In the genomic region with DNA sequence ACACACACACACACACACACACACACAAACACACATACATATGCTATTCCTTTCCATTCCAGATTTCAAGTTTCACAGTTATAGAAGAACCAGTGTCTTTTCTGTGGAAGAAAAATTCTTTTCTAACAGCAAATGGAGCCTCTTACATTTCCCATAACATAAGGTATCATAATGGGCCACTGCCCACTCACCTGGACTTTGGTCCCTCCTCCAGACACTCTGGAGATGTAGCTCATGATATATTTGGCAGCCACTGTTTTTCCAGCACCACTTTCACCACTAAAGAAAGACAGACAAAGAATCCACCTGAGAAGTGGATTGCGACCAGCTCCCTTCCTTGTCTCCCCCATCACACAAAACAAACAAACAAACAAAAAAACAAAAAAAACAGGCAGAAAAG, we compare ENCODE assay signal across 27 cellular contexts. TPM values are rescaled to one million over a fixed set of nuclear protein-coding genes. Genes with fewer than 3 reads are reported as not detected.
A peak's percentile ranks its signal among the peaks of the same experiment; 100 is the strongest.
DNase-seq lines count a peak whose midpoint lies in the region; ATAC-seq, FAIRE-seq and TF ChIP-seq lines count a peak whose summit lies in the region.
"Had no signal": no experiment of that assay in that cellular context is flagged by ENCODE, and none has a peak within 500 bp of the region (broad histone marks: within the 10 kb centered on the region; RNA-seq: fewer than 3 reads in every experiment).

No MANE protein-coding gene starts in this region.

- H2AFZ ChIP-seq in endothelial cell of umbilical vein (ENCODE audit: low read depth, low read length), result no peak overlapping the region

- no peak for DNase-seq in activated CD8-positive, alpha-beta T cell treated with anti-CD3 and anti-CD28 coated beads, Interleukin-2, amount 10 ng/mL, durations not matched to agents 7 days and 5 days
- DNase-seq in activated CD8-positive, alpha-beta T cell treated with anti-CD3 and anti-CD28 coated beads for 36 hours, result no peak
- peak; percentile 81 for DNase-seq in NCI-H69 (lab: John Stamatoyannopoulos, UW)
- no peak for DNase-seq in endothelial cell of umbilical vein (ENCODE audit: low read depth, low spot score)
- no peak for DNase-seq in HK-2 (ENCODE audit: unreplicated experiment)
- no peak for DNase-seq in activated T-helper 2 cell treated with anti-CD3 and anti-CD28 coated beads, Interferon-gamma antibody, Interleukin-2, Interleukin-4, amounts not matched to agents 10 μg/mL and 5 μg/mL and 100 μg/mL, durations not matched to agents 14 hours and 24 hours and 36 hours (ENCODE audit: low spot score)
- DNase-seq in substantia nigra (lab: John Stamatoyannopoulos, UW), result no peak
- DNase-seq: activated naive CD4-positive, alpha-beta T cell treated with anti-CD3 and anti-CD28 coated beads, Interleukin-2, amount 50 U/mL, for 16 hours; activated T-cell treated with anti-CD3 and anti-CD28 coated beads, Interleukin-2, amount 50 U/mL, for 72 hours; aorta; COR-L47; effector CD4-positive, alpha-beta T cell; NCI-H1436 treated with DMSO at 0.1 percent for 48 hours; NCI-H2171; NCI-H524 treated with DMSO at 0.1 percent for 48 hours; stimulated activated naive CD4-positive, alpha-beta T cell; T-helper 9 cell had no signal

- H3K36me3 ChIP-seq in endothelial cell of umbilical vein (ENCODE audit: control insufficient read depth in 2 of 2, extremely low read depth in 1 of 2, insufficient read depth in 2 of 2, low read length in 2 of 2), result peaks cover 0 to under 1% of the 10 kb centered on the region in 2 experiments

- CTCF ChIA-PET in activated CD8-positive, alpha-beta T cell treated with anti-CD3 and anti-CD28 coated beads, Interleukin-2, amount 10 ng/mL, durations not matched to agents 7 days and 5 days (lab: Charles Lee), result interaction anchor here (1.1 kb wide), 1 partner anchor 9 kb away, joined by 3 read pairs; no protein-coding TSS in a partner anchor
- CTCF ChIA-PET in activated CD8-positive, alpha-beta T cell treated with anti-CD3 and anti-CD28 coated beads for 36 hours (lab: Charles Lee), result no interaction called here
- CTCF ChIA-PET in endothelial cell of umbilical vein (lab: Charles Lee), result no interaction called here

- peaks cover 13% of the 10 kb centered on the region for H3K79me2 ChIP-seq in endothelial cell of umbilical vein (ENCODE audit: control insufficient read depth, insufficient read depth, low read length)

- H3K4me3 Mint-ChIP-seq in activated CD8-positive, alpha-beta T cell treated with anti-CD3 and anti-CD28 coated beads, Interleukin-2, amount 10 ng/mL, durations not matched to agents 7 days and 5 days, result no peak overlapping the region
- H3K4me3 Mint-ChIP-seq in activated CD8-positive, alpha-beta T cell treated with anti-CD3 and anti-CD28 coated beads for 36 hours, result no peak overlapping the region
- H3K4me3 Mint-ChIP-seq in stimulated activated memory B cell treated with anti-CD40 and anti-IgM and Interleukin-4, amounts not matched to agents 10 μg/mL and 1 μg/mL and 100 μg/mL, for 72 hours, result peak overlapping the region; percentile 48
- H3K4me3 Mint-ChIP-seq in activated T-helper 2 cell treated with anti-CD3 and anti-CD28 coated beads, Interferon-gamma antibody, Interleukin-2, Interleukin-4, amounts not matched to agents 10 μg/mL and 5 μg/mL and 100 μg/mL, durations not matched to agents 14 hours and 24 hours and 36 hours (ENCODE audit: low read depth), result no peak overlapping the region
- H3K4me3 Mint-ChIP-seq: activated T-cell treated with anti-CD3 and anti-CD28 coated beads, Interleukin-2, amount 50 U/mL, for 72 hours had no signal

- H3K4me1 ChIP-seq in endothelial cell of umbilical vein (ENCODE audit: control insufficient read depth, extremely low read depth, insufficient read depth, low read length), result peaks cover 39% of the 10 kb centered on the region

- FAIRE-seq in endothelial cell of umbilical vein (lab: Jason Lieb, UNC), result no peak
- FAIRE-seq: H1, islet of Langerhans had no signal

- no peak overlapping the region for H3K4me3 ChIP-seq in endothelial cell of umbilical vein (replicated peaks in 1 of 3; ENCODE audit: insufficient read depth in 1 of 3, low read depth in 1 of 3, low read length in 3 of 3)
- H3K4me3 ChIP-seq: lung, skin epidermis, tibial nerve had no signal

- no peak for ATAC-seq in activated CD8-positive, alpha-beta T cell treated with anti-CD3 and anti-CD28 coated beads, Interleukin-2, amount 10 ng/mL, durations not matched to agents 7 days and 5 days
- no peak for ATAC-seq in activated CD8-positive, alpha-beta T cell treated with anti-CD3 and anti-CD28 coated beads for 36 hours
- ATAC-seq in stimulated activated memory B cell treated with anti-CD40 and anti-IgM and Interleukin-4, amounts not matched to agents 10 μg/mL and 1 μg/mL and 100 μg/mL, for 72 hours, result no peak
- ATAC-seq: activated T-cell treated with anti-CD3 and anti-CD28 coated beads, Interleukin-2, amount 50 U/mL, for 72 hours had no signal

- H3K4me2 ChIP-seq in endothelial cell of umbilical vein (ENCODE audit: insufficient read depth, low read length), result no peak overlapping the region

- intact Hi-C loops in activated CD8-positive, alpha-beta T cell treated with anti-CD3 and anti-CD28 coated beads for 36 hours (cut with micrococcal nuclease), result no loop called here
- intact Hi-C loops in endothelial cell of umbilical vein (cut with micrococcal nuclease), result no loop called here
- intact Hi-C loops in activated T-helper 2 cell treated with anti-CD3 and anti-CD28 coated beads, Interferon-gamma antibody, Interleukin-2, Interleukin-4, amounts not matched to agents 10 μg/mL and 5 μg/mL and 100 μg/mL, durations not matched to agents 14 hours and 24 hours and 36 hours (cut with micrococcal nuclease), result no loop called here

- peaks cover 14% of the 10 kb centered on the region for H3K36me3 Mint-ChIP-seq in activated CD8-positive, alpha-beta T cell treated with anti-CD3 and anti-CD28 coated beads, Interleukin-2, amount 10 ng/mL, durations not matched to agents 7 days and 5 days (ENCODE audit: low read depth)
- no peaks in the 10 kb centered on the region for H3K36me3 Mint-ChIP-seq in activated CD8-positive, alpha-beta T cell treated with anti-CD3 and anti-CD28 coated beads for 36 hours (ENCODE audit: low read depth)
- peaks cover 60% of the 10 kb centered on the region for H3K36me3 Mint-ChIP-seq in stimulated activated memory B cell treated with anti-CD40 and anti-IgM and Interleukin-4, amounts not matched to agents 10 μg/mL and 1 μg/mL and 100 μg/mL, for 72 hours
- peaks cover 16% of the 10 kb centered on the region for H3K36me3 Mint-ChIP-seq in activated T-helper 2 cell treated with anti-CD3 and anti-CD28 coated beads, Interferon-gamma antibody, Interleukin-2, Interleukin-4, amounts not matched to agents 10 μg/mL and 5 μg/mL and 100 μg/mL, durations not matched to agents 14 hours and 24 hours and 36 hours (ENCODE audit: low read depth)

- dilution Hi-C loops in endothelial cell of umbilical vein (cut with MboI; ENCODE audit: extremely low pct_ligation_motif_present, low sequenced_read_pairs), result no loop called here

- no peaks in the 10 kb centered on the region for H3K9me3 Mint-ChIP-seq in activated CD8-positive, alpha-beta T cell treated with anti-CD3 and anti-CD28 coated beads, Interleukin-2, amount 10 ng/mL, durations not matched to agents 7 days and 5 days (ENCODE audit: insufficient read depth)
- H3K9me3 Mint-ChIP-seq in activated CD8-positive, alpha-beta T cell treated with anti-CD3 and anti-CD28 coated beads for 36 hours, result no peaks in the 10 kb centered on the region
- peaks cover 4% of the 10 kb centered on the region for H3K9me3 Mint-ChIP-seq in stimulated activated memory B cell treated with anti-CD40 and anti-IgM and Interleukin-4, amounts not matched to agents 10 μg/mL and 1 μg/mL and 100 μg/mL, for 72 hours
- H3K9me3 Mint-ChIP-seq in activated T-helper 2 cell treated with anti-CD3 and anti-CD28 coated beads, Interferon-gamma antibody, Interleukin-2, Interleukin-4, amounts not matched to agents 10 μg/mL and 5 μg/mL and 100 μg/mL, durations not matched to agents 14 hours and 24 hours and 36 hours, result no peaks in the 10 kb centered on the region
- H3K9me3 Mint-ChIP-seq: activated T-cell treated with anti-CD3 and anti-CD28 coated beads, Interleukin-2, amount 50 U/mL, for 72 hours had no signal

- POLR2A ChIA-PET in activated CD8-positive, alpha-beta T cell treated with anti-CD3 and anti-CD28 coated beads, Interleukin-2, amount 10 ng/mL, durations not matched to agents 7 days and 5 days (lab: Charles Lee), result no interaction called here
- POLR2A ChIA-PET in activated CD8-positive, alpha-beta T cell treated with anti-CD3 and anti-CD28 coated beads for 36 hours (lab: Charles Lee), result no interaction called here
- POLR2A ChIA-PET in endothelial cell of umbilical vein (lab: Charles Lee), result interaction anchor here (0.7 kb wide), 1 partner anchor 64 kb away, joined by 3 read pairs; no protein-coding TSS in a partner anchor

- H3K9me1 ChIP-seq in endothelial cell of umbilical vein (replicated peaks; ENCODE audit: control insufficient read depth, extremely low read depth, insufficient read depth, low read length), result no peaks in the 10 kb centered on the region

- TF ChIP-seq POLR2A in endothelial cell of umbilical vein (IDR thresholded peaks at IDR 0.05; ENCODE audit: low read depth, low read length), result no peak

- TF ChIP-seq CTCF in activated CD8-positive, alpha-beta T cell treated with anti-CD3 and anti-CD28 coated beads for 36 hours (IDR thresholded peaks at IDR 0.05), result no peak
- TF ChIP-seq CTCF in endothelial cell of umbilical vein (IDR thresholded peaks at IDR 0.05; ENCODE audit: extremely low read depth in 1 of 2, insufficient read depth in 1 of 2, low read depth in 1 of 2, low read length in 2 of 2), result no peak

- H3K27me3 Mint-ChIP-seq in activated CD8-positive, alpha-beta T cell treated with anti-CD3 and anti-CD28 coated beads, Interleukin-2, amount 10 ng/mL, durations not matched to agents 7 days and 5 days (ENCODE audit: low read depth), result no peaks in the 10 kb centered on the region
- peaks cover 2% of the 10 kb centered on the region for H3K27me3 Mint-ChIP-seq in activated CD8-positive, alpha-beta T cell treated with anti-CD3 and anti-CD28 coated beads for 36 hours
- H3K27me3 Mint-ChIP-seq in stimulated activated memory B cell treated with anti-CD40 and anti-IgM and Interleukin-4, amounts not matched to agents 10 μg/mL and 1 μg/mL and 100 μg/mL, for 72 hours, result no peaks in the 10 kb centered on the region
- H3K27me3 Mint-ChIP-seq in activated T-helper 2 cell treated with anti-CD3 and anti-CD28 coated beads, Interferon-gamma antibody, Interleukin-2, Interleukin-4, amounts not matched to agents 10 μg/mL and 5 μg/mL and 100 μg/mL, durations not matched to agents 14 hours and 24 hours and 36 hours (ENCODE audit: low read depth), result peaks cover 7% of the 10 kb centered on the region

- peak overlapping the region; percentile 7 for H3K27ac Mint-ChIP-seq in activated CD8-positive, alpha-beta T cell treated with anti-CD3 and anti-CD28 coated beads, Interleukin-2, amount 10 ng/mL, durations not matched to agents 7 days and 5 days
- H3K27ac Mint-ChIP-seq in activated CD8-positive, alpha-beta T cell treated with anti-CD3 and anti-CD28 coated beads for 36 hours, result no peak overlapping the region
- H3K27ac Mint-ChIP-seq in stimulated activated memory B cell treated with anti-CD40 and anti-IgM and Interleukin-4, amounts not matched to agents 10 μg/mL and 1 μg/mL and 100 μg/mL, for 72 hours, result peak overlapping the region; percentile 93
- H3K27ac Mint-ChIP-seq in activated T-helper 2 cell treated with anti-CD3 and anti-CD28 coated beads, Interferon-gamma antibody, Interleukin-2, Interleukin-4, amounts not matched to agents 10 μg/mL and 5 μg/mL and 100 μg/mL, durations not matched to agents 14 hours and 24 hours and 36 hours, result no peak overlapping the region
- H3K27ac Mint-ChIP-seq: activated T-cell treated with anti-CD3 and anti-CD28 coated beads, Interleukin-2, amount 50 U/mL, for 72 hours had no signal

- peaks cover 14% of the 10 kb centered on the region for H3K4me1 Mint-ChIP-seq in activated CD8-positive, alpha-beta T cell treated with anti-CD3 and anti-CD28 coated beads, Interleukin-2, amount 10 ng/mL, durations not matched to agents 7 days and 5 days (ENCODE audit: low read depth)
- H3K4me1 Mint-ChIP-seq in activated CD8-positive, alpha-beta T cell treated with anti-CD3 and anti-CD28 coated beads for 36 hours (ENCODE audit: low read depth), result peaks cover 4% of the 10 kb centered on the region
- H3K4me1 Mint-ChIP-seq in stimulated activated memory B cell treated with anti-CD40 and anti-IgM and Interleukin-4, amounts not matched to agents 10 μg/mL and 1 μg/mL and 100 μg/mL, for 72 hours, result peaks cover 57% of the 10 kb centered on the region
- H3K4me1 Mint-ChIP-seq in activated T-helper 2 cell treated with anti-CD3 and anti-CD28 coated beads, Interferon-gamma antibody, Interleukin-2, Interleukin-4, amounts not matched to agents 10 μg/mL and 5 μg/mL and 100 μg/mL, durations not matched to agents 14 hours and 24 hours and 36 hours (ENCODE audit: low read depth), result peaks cover 11% of the 10 kb centered on the region

- no TSS peak for BruUV-seq in endothelial cell of umbilical vein (replicated peaks; lab: Mats Ljungman, UMichigan)

- H3K9ac ChIP-seq in endothelial cell of umbilical vein (replicated peaks; ENCODE audit: extremely low read depth, insufficient read depth, low read length), result peak overlapping the region; percentile 64

- H4K20me1 ChIP-seq in endothelial cell of umbilical vein (replicated peaks; ENCODE audit: control insufficient read depth, extremely low read depth, insufficient read depth, low read length), result no peaks in the 10 kb centered on the region

- H3K9me3 ChIP-seq in endothelial cell of umbilical vein (replicated peaks; ENCODE audit: control insufficient read depth, insufficient read depth, low read length), result no peaks in the 10 kb centered on the region
- H3K9me3 ChIP-seq: tibial nerve had no signal

- H3K27ac ChIP-seq in endothelial cell of umbilical vein (ENCODE audit: insufficient read depth, low read depth, low read length) (peak overlapping the region; percentile 92), substantia nigra (ENCODE audit: low read depth, low read length, poor library complexity, severe bottlenecking) (no peak overlapping the region)
- H3K27ac ChIP-seq: 22Rv1, tibial nerve had no signal

- H3K27me3 ChIP-seq in endothelial cell of umbilical vein (ENCODE audit: control insufficient read depth in 2 of 2, insufficient read depth in 2 of 2, low read length in 2 of 2), result no peaks in the 10 kb centered on the region
- H3K27me3 ChIP-seq: tibial nerve had no signal

RNA-seq across cellular contexts. Expression of a gene that starts 29.8 kb away (rescaled TPM):
- not detected for total RNA-seq in activated CD8-positive, alpha-beta T cell treated with anti-CD3 and anti-CD28 coated beads, Interleukin-2, amount 10 ng/mL, durations not matched to agents 7 days and 5 days
- total RNA-seq in activated CD8-positive, alpha-beta T cell treated with anti-CD3 and anti-CD28 coated beads for 36 hours, result not detected
- total RNA-seq in endothelial cell of umbilical vein, result not detected in 2 replicates
- polyA plus RNA-seq in endothelial cell of umbilical vein, result not detected in 2 replicates
- not detected in 2 replicates for polyA plus RNA-seq in endothelial cell of umbilical vein (2011; cell fraction: cytosol; rRNA removed)
- polyA plus RNA-seq in endothelial cell of umbilical vein (2011; cell fraction: nucleus; rRNA removed), result 0.07 and 0.11 TPM in 2 replicates
- 0.09 and 0.35 TPM in 2 replicates for polyA plus RNA-seq in endothelial cell of umbilical vein (2012)
- polyA minus RNA-seq in endothelial cell of umbilical vein, result not detected in 2 replicates
- not detected for polyA minus RNA-seq in endothelial cell of umbilical vein (2011; cell fraction: cytosol; rRNA and poly(A)+ RNA removed)
- polyA minus RNA-seq in endothelial cell of umbilical vein (2011; cell fraction: nucleus; rRNA and poly(A)+ RNA removed), result not detected in 2 replicates
- not detected in 2 replicates for total RNA-seq in activated T-helper 2 cell treated with anti-CD3 and anti-CD28 coated beads, Interferon-gamma antibody, Interleukin-2, Interleukin-4, amounts not matched to agents 10 μg/mL and 5 μg/mL and 100 μg/mL, durations not matched to agents 14 hours and 24 hours and 36 hours
- total RNA-seq: activated T-cell treated with anti-CD3 and anti-CD28 coated beads, Interleukin-2, amount 50 U/mL, for 72 hours; aorta; cerebellum; H1; lung; pulmonary artery endothelial cell; tibial nerve had no signal
- polyA plus RNA-seq: aorta, esophagus, H1 had no signal

Comparison
In these comparisons a context has a peak if more than half of its experiments do, and no peak if none do; other contexts are left out.
1. H3K27ac Mint-ChIP-seq: peak in activated CD8-positive, alpha-beta T cell treated with anti-CD3 and anti-CD28 coated beads, Interleukin-2, amount 10 ng/mL, durations not matched to agents 7 days and 5 days (single experiment) and stimulated activated memory B cell treated with anti-CD40 and anti-IgM and Interleukin-4, amounts not matched to agents 10 μg/mL and 1 μg/mL and 100 μg/mL, for 72 hours (single experiment); none in activated CD8-positive, alpha-beta T cell treated with anti-CD3 and anti-CD28 coated beads for 36 hours (single experiment) and activated T-helper 2 cell treated with anti-CD3 and anti-CD28 coated beads, Interferon-gamma antibody, Interleukin-2, Interleukin-4, amounts not matched to agents 10 μg/mL and 5 μg/mL and 100 μg/mL, durations not matched to agents 14 hours and 24 hours and 36 hours (single experiment).